Comparison of ENCODE assay signal across 1 cellular context in the genomic region with DNA sequence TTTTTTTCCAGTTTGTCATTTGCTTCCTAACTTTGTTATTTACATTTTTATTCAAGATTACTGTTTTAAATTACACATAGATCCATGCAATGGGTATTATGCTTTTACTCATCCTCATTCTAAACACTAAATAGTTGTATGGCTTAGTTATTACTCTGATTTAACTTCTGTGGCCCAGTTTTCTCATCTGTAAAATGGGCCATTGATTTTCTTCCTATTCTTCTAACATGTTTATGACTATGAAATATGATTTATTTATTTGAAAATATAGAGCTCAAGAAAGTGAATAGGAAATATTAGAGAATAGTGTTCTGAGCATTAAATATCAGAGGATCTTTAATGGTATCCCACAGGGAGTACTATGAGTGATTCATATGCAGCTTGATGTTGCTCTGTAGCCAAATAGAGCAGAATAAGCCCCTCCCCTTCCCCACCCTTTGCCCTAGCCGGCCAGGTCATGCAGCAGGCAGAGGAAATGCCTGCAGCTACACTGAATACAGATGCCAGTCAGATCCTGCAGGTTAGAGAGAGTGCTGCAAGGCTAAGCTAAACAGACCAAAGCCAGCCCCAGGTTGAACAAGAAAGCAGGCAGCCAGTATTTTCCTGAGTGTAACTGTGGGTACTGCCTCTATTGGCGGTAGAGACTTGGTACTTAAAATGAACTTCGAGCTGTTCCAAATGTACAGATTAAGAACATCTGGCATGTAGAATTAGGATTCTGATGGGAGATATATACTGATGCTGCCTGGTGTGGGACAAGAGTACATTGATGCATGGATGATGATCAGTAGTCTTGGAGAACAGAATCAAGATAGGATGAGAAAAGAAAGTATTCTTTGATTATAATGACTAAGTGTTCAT.
TF ChIP-seq lines count a peak whose summit lies in the region.

No MANE protein-coding gene starts in this region.

TF ChIP-seq in HepG2, 621 proteins besides CTCF, POLR2A, EP300 and RAD21 (continued from another document):
- TF ChIP-seq, protein P1, sequence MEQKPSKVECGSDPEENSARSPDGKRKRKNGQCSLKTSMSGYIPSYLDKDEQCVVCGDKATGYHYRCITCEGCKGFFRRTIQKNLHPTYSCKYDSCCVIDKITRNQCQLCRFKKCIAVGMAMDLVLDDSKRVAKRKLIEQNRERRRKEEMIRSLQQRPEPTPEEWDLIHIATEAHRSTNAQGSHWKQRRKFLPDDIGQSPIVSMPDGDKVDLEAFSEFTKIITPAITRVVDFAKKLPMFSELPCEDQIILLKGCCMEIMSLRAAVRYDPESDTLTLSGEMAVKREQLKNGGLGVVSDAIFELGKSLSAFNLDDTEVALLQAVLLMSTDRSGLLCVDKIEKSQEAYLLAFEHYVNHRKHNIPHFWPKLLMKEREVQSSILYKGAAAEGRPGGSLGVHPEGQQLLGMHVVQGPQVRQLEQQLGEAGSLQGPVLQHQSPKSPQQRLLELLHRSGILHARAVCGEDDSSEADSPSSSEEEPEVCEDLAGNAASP (CRISPR knock-in tag; IDR thresholded peaks at IDR 0.05; ENCODE audit: borderline replicate concordance), result peak; percentile 38; the same call in 1 of the 2 replicates
- TF ChIP-seq RCOR2 (CRISPR knock-in tag; IDR thresholded peaks at IDR 0.05) (0 out of 2 replicates have a peak, but pooled peaks have one; percentile 30), SETDB1 (CRISPR knock-in tag; IDR thresholded peaks at IDR 0.05; ENCODE audit: borderline replicate concordance) (no peak), NKX3-1 (CRISPR knock-in tag; IDR thresholded peaks at IDR 0.05) (no peak), RXRA (CRISPR knock-in tag; IDR thresholded peaks at IDR 0.05) (peak; percentile 53; the same call in 1 of the 2 replicates), ZNF615 (CRISPR knock-in tag; IDR thresholded peaks at IDR 0.05; ENCODE audit: borderline replicate concordance) (no peak), STAG1 (CRISPR knock-in tag; IDR thresholded peaks at IDR 0.05) (peak; percentile 13; the same call in 1 of the 2 replicates), ZNF547 (CRISPR knock-in tag; IDR thresholded peaks at IDR 0.05) (no peak), NR3C1 (CRISPR knock-in tag; IDR thresholded peaks at IDR 0.05) (no peak), RAD51 (IDR thresholded peaks at IDR 0.05; ENCODE audit: borderline replicate concordance) (no peak), XRCC5 (optimal IDR thresholded peaks at IDR 0.05; ENCODE audit: low read length) (peak; percentile 46), ZFP37 (CRISPR knock-in tag; IDR thresholded peaks at IDR 0.05; ENCODE audit: borderline replicate concordance) (no peak), MED13 (CRISPR knock-in tag; IDR thresholded peaks at IDR 0.05) (no peak), ZNF292 (CRISPR knock-in tag; IDR thresholded peaks at IDR 0.05; ENCODE audit: borderline replicate concordance, low read depth) (peak; percentile 55; the same call in 1 of the 2 replicates), TEAD3 (CRISPR knock-in tag; optimal IDR thresholded peaks at IDR 0.05; ENCODE audit: borderline replicate concordance) (peak; percentile 17), RARA (CRISPR knock-in tag; IDR thresholded peaks at IDR 0.05) (peak; percentile 58), TCF7 (IDR thresholded peaks at IDR 0.05; ENCODE audit: low read depth) (no peak)
